8 cellular contexts compared by ENCODE assay signal in the genomic region with DNA sequence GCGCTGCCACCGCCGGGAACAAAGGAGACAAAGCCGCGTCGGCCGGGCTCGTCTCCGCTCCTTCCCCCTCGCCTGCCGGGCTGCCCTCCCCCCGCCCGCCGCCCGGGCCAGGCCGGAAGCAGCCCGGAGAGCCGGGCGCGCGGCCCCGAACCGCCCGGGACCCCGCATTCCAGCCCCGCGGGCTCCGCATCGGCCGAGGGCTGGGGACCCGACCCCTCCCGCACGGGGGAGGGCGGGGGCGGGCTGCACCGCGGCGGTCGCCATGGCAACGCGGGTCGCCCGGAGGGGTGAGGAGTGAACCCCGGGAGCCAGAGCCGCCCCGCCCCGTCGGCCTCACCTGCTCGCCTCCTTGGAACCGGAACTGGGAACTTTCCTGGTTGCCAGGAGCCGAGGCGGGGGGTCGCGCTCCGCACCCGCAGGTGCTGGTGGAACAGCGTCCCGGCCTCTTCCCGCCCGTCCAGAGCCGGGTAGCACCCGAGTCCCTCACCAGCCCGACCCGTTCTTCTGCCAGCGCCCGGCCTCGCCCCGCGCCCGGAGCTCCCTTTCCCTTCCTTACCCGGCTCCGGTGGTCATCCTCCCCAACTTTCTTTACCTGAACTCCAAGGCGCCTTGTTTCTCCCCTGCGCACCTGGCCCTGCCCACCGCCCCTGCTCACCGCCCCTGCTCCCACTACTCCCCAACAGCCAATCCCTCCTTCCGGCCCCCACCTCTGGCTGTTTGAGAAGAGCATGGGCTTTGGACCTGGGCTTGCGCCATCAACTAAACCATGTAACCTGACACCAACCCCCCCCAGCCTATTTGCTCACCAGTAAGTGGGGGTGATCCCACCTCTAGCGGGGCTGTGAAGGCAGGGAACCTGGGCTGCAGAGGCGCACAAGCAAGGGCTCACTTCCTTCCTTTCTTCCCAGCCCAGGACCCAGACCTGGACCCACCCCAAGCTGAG. TPM values are rescaled to one million over a fixed set of nuclear protein-coding genes. Genes with fewer than 3 reads are reported as not detected.
DNase-seq lines count a peak whose midpoint lies in the region; ATAC-seq and TF ChIP-seq lines count a peak whose summit lies in the region.

A gene with protein sequence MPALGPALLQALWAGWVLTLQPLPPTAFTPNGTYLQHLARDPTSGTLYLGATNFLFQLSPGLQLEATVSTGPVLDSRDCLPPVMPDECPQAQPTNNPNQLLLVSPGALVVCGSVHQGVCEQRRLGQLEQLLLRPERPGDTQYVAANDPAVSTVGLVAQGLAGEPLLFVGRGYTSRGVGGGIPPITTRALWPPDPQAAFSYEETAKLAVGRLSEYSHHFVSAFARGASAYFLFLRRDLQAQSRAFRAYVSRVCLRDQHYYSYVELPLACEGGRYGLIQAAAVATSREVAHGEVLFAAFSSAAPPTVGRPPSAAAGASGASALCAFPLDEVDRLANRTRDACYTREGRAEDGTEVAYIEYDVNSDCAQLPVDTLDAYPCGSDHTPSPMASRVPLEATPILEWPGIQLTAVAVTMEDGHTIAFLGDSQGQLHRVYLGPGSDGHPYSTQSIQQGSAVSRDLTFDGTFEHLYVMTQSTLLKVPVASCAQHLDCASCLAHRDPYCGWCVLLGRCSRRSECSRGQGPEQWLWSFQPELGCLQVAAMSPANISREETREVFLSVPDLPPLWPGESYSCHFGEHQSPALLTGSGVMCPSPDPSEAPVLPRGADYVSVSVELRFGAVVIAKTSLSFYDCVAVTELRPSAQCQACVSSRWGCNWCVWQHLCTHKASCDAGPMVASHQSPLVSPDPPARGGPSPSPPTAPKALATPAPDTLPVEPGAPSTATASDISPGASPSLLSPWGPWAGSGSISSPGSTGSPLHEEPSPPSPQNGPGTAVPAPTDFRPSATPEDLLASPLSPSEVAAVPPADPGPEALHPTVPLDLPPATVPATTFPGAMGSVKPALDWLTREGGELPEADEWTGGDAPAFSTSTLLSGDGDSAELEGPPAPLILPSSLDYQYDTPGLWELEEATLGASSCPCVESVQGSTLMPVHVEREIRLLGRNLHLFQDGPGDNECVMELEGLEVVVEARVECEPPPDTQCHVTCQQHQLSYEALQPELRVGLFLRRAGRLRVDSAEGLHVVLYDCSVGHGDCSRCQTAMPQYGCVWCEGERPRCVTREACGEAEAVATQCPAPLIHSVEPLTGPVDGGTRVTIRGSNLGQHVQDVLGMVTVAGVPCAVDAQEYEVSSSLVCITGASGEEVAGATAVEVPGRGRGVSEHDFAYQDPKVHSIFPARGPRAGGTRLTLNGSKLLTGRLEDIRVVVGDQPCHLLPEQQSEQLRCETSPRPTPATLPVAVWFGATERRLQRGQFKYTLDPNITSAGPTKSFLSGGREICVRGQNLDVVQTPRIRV (N-terminal part only) (minus strand): TSS at position 671 of the 943 bp plus-strand sequence. CDS start 5,475 bp downstream, outside the sequence.

- DNase-seq in DMS53 (lab: John Stamatoyannopoulos, UW), result peak; percentile 74
- DNase-seq in HL-60 (ENCODE audit: low read depth in 1 of 2, low spot score in 1 of 2), result peak; percentile 16 to 35
- DNase-seq in Peyer's patch, result peak; percentile 49 to 88 (median 88)
- peak; percentile 28 for DNase-seq in activated gamma-delta T cell treated with anti-CD3 and anti-CD28 coated beads, Interleukin-2, amount 50 U/mL, for 16 hours (ENCODE audit: low read depth)
- peak; percentile 51 to 78 for DNase-seq in foreskin fibroblast
- peak; percentile 74 for DNase-seq in natural killer cell treated with Interleukin-12 subunit alpha and Interleukin-12 subunit beta and Interleukin-15 and Interleukin-18, amount 100 ng/mL, for 72 hours (ENCODE audit: low spot score)
- no peak for DNase-seq in dedifferentiated amniotic fluid mesenchymal stem cell (ENCODE audit: extremely low spot score)

- H3K4me3 ChIP-seq in HL-60 (replicated peaks; ENCODE audit: insufficient read depth, low read length) (peak within 1 kb of the TSS; percentile 48), Peyer's patch (peak within 1 kb of the TSS; percentile 78 to 99 (median 86)), foreskin fibroblast (ENCODE audit: low read depth in 1 of 2, low read length in 2 of 2) (peak within 1 kb of the TSS; percentile 66 to 68), subcutaneous abdominal adipose tissue (ENCODE audit: low read depth in 1 of 5, low read length in 5 of 5) (peak within 1 kb of the TSS; percentile 33 to 80 (median 65))

- H3K4me3 Mint-ChIP-seq in natural killer cell treated with Interleukin-12 subunit alpha and Interleukin-12 subunit beta and Interleukin-15 and Interleukin-18, amount 100 ng/mL, for 72 hours, result peak within 1 kb of the TSS; percentile 74

- H3K9me3 Mint-ChIP-seq in natural killer cell treated with Interleukin-12 subunit alpha and Interleukin-12 subunit beta and Interleukin-15 and Interleukin-18, amount 100 ng/mL, for 72 hours, result no peaks in the 10 kb centered on the region

- H3K27me3 Mint-ChIP-seq in natural killer cell treated with Interleukin-12 subunit alpha and Interleukin-12 subunit beta and Interleukin-15 and Interleukin-18, amount 100 ng/mL, for 72 hours, result no peaks in the 10 kb centered on the region

- peak within 1 kb of the TSS in 3 of 5 donors; percentile 68 to 72 (median 68) for H3K9ac ChIP-seq in subcutaneous abdominal adipose tissue (ENCODE audit: low read length in 5 of 5)

- H3K27me3 ChIP-seq in HL-60 (ENCODE audit: insufficient read depth, poor library complexity, severe bottlenecking) (peaks cover 2% of the 10 kb centered on the region), Peyer's patch (no peaks in the 10 kb centered on the region), subcutaneous abdominal adipose tissue (ENCODE audit: control insufficient read depth in 5 of 5, insufficient read depth in 4 of 5, low read length in 5 of 5) (no peaks in the 10 kb centered on the region)

- H3K27ac ChIP-seq in HL-60 (replicated peaks), result no peak within 1 kb of the TSS
- H3K27ac ChIP-seq in Peyer's patch, result peak within 1 kb of the TSS; percentile 73 to 98 (median 88)
- peak within 1 kb of the TSS; percentile 10 for H3K27ac ChIP-seq in subcutaneous abdominal adipose tissue (ENCODE audit: low read depth, low read length)

- H3K9me3 ChIP-seq in Peyer's patch (no peaks in the 10 kb centered on the region), subcutaneous abdominal adipose tissue (ENCODE audit: control insufficient read depth in 5 of 5, low read length in 5 of 5) (no peaks in the 10 kb centered on the region)

- H3K4me1 ChIP-seq in Peyer's patch, result peaks cover 3 to 62% (median 10%) of the 10 kb centered on the region in 4 donors
- peaks cover 12 to 65% (median 62%) of the 10 kb centered on the region in 5 donors for H3K4me1 ChIP-seq in subcutaneous abdominal adipose tissue (ENCODE audit: control insufficient read depth in 5 of 5, insufficient read depth in 5 of 5, low read length in 5 of 5)

- peaks cover 0 to 14% of the 10 kb centered on the region in 2 donors for H3K4me1 Mint-ChIP-seq in natural killer cell treated with Interleukin-12 subunit alpha and Interleukin-12 subunit beta and Interleukin-15 and Interleukin-18, amount 100 ng/mL, for 72 hours (ENCODE audit: low read depth in 2 of 2)

- TF ChIP-seq CTCF in HL-60 (IDR thresholded peaks at IDR 0.05; ENCODE audit: insufficient read depth, low read length) (no peak), Peyer's patch (IDR thresholded peaks at IDR 0.05) (no peak), foreskin fibroblast (IDR thresholded peaks at IDR 0.05; ENCODE audit: low read depth, low read length) (no peak)

- peak within 1 kb of the TSS in 1 of 2 donors; percentile 73 for H3K27ac Mint-ChIP-seq in natural killer cell treated with Interleukin-12 subunit alpha and Interleukin-12 subunit beta and Interleukin-15 and Interleukin-18, amount 100 ng/mL, for 72 hours

- H3K36me3 ChIP-seq in Peyer's patch (peaks cover 0 to 5% (median 0%) of the 10 kb centered on the region in 3 donors), subcutaneous abdominal adipose tissue (ENCODE audit: control insufficient read depth in 5 of 5, insufficient read depth in 5 of 5, low read length in 5 of 5) (peaks cover 0 to 27% (median 16%) of the 10 kb centered on the region in 5 donors)

- H3K36me3 Mint-ChIP-seq in natural killer cell treated with Interleukin-12 subunit alpha and Interleukin-12 subunit beta and Interleukin-15 and Interleukin-18, amount 100 ng/mL, for 72 hours, result no peaks in the 10 kb centered on the region

- ATAC-seq in natural killer cell treated with Interleukin-12 subunit alpha and Interleukin-12 subunit beta and Interleukin-15 and Interleukin-18, amount 100 ng/mL, for 72 hours, result peak; percentile 74 to 76

- TF ChIP-seq POLR2A in Peyer's patch (IDR thresholded peaks at IDR 0.05), result peak in 1 of 2 donors; percentile 61

RNA-seq across cellular contexts. Expression of the gene that starts here (rescaled TPM):
- total RNA-seq in Peyer's patch, result 100 to 1,000 TPM; 150 to 455 (median 312) TPM
- 1 to 10 TPM; 5.9 to 9.6 TPM for total RNA-seq in natural killer cell treated with Interleukin-12 subunit alpha and Interleukin-12 subunit beta and Interleukin-15 and Interleukin-18, amount 100 ng/mL, for 72 hours

Comparison
In these comparisons a context has a peak if more than half of its experiments do, and no peak if none do; other contexts are left out.
1. RNA of the gene that starts here (total RNA-seq): 150 to 455 TPM in Peyer's patch; 5.9 to 9.6 TPM in natural killer cell treated with Interleukin-12 subunit alpha and Interleukin-12 subunit beta and Interleukin-15 and Interleukin-18, amount 100 ng/mL, for 72 hours; every median in the first group is over 10 times any median in the second.
2. Peak in every context shown above with its lines, with median percentiles within 50 percentile points of each other: H3K4me3 ChIP-seq.